Comparison of ENCODE assay signal across 10 cellular contexts in the genomic region with DNA sequence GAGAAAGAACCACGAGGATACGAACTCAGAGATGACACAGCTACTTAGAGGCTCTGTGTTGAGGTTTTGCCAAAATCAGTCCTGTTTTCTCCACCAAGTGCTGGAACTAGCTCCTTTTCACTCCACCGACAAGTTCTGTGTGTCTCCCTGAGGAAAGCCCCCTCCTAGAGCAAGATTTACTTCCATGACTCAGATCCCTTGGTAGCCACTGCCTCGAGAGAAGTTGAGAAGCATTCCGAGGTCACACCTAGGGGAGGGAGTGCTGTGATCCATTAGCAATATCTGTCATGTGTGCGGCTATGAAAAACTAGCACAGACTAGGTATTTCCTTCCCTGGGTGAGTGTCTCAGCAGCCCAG. TPM values are rescaled to one million over a fixed set of nuclear protein-coding genes. Genes with fewer than 3 reads are reported as not detected.
DNase-seq lines count a peak whose midpoint lies in the region; ATAC-seq and TF ChIP-seq lines count a peak whose summit lies in the region.
"Had no signal": no experiment of that assay in that cellular context is flagged by ENCODE, and none has a peak within 500 bp of the region (broad histone marks: within the 10 kb centered on the region; RNA-seq: fewer than 3 reads in every experiment).

No MANE protein-coding gene starts in this region.

- no peak overlapping the region for H4K5ac ChIP-seq in H9 (ENCODE audit: insufficient read length, low read depth, low read length)

- no peak for ATAC-seq in HG02678 (IDR thresholded peaks at IDR 0.05; ENCODE audit: unreplicated experiment)

- H2AFZ ChIP-seq in H9 (ENCODE audit: low read length) (no peak overlapping the region), mesenchymal stem cell (ENCODE audit: low read depth, low read length) (no peak overlapping the region)

- H4K91ac ChIP-seq in H9 (ENCODE audit: insufficient read length, low read depth, low read length), result no peak overlapping the region
- H4K91ac ChIP-seq in mesenchymal stem cell (ENCODE audit: low read length), result no peak overlapping the region

- H3K4me1 ChIP-seq in H9 (ENCODE audit: insufficient read depth, low read length) (no peaks in the 10 kb centered on the region), mesenchymal stem cell (ENCODE audit: control insufficient read depth, insufficient read depth, low read depth, low read length) (peaks cover 8% of the 10 kb centered on the region)
- H3K4me1 ChIP-seq: uterus had no signal

- H3K23me2 ChIP-seq in H9 (ENCODE audit: insufficient read length, low read depth, low read length, poor library complexity, severe bottlenecking), result no peaks in the 10 kb centered on the region

- H3K27ac ChIP-seq in H9 (ENCODE audit: insufficient read length, low read depth, low read length), result no peak overlapping the region
- H3K27ac ChIP-seq in mesenchymal stem cell (ENCODE audit: low read length, poor library complexity, severe bottlenecking), result no peak overlapping the region
- H3K27ac ChIP-seq: uterus had no signal

- H2BK12ac ChIP-seq in H9 (ENCODE audit: insufficient read length, low read depth, low read length), result no peak overlapping the region
- no peak overlapping the region for H2BK12ac ChIP-seq in mesenchymal stem cell (ENCODE audit: low read length in 2 of 2)

- DNase-seq in AG08395 (ENCODE audit: low spot score), result peak; percentile 81
- DNase-seq in H9, result peak; percentile 12
- DNase-seq in amniotic epithelial cell (ENCODE audit: low read depth), result peak; percentile 69
- peak; percentile 51 for DNase-seq in mesenchymal stem cell
- DNase-seq in C1 segment of cervical spinal cord (lab: John Stamatoyannopoulos, UW), result no peak
- no peak for DNase-seq in stimulated activated CD4-positive, alpha-beta T cell treated with anti-CD3 and anti-CD28 coated beads, Interleukin-12 subunit alpha, Interleukin-12 subunit beta, amount 100 ng/mL, for 4 hours
- DNase-seq in NCI-H1105 treated with DMSO at 0.1 percent for 48 hours (lab: John Stamatoyannopoulos, UW), result no peak
- DNase-seq: NCI-H2171 treated with DMSO at 0.1 percent for 48 hours had no signal

- H2AK5ac ChIP-seq in H9 (ENCODE audit: insufficient read length, low read length), result no peak overlapping the region
- no peak overlapping the region for H2AK5ac ChIP-seq in mesenchymal stem cell (ENCODE audit: low read length, severe bottlenecking)

- H3K27me3 ChIP-seq in H9 (ENCODE audit: insufficient read depth, low read length), result no peaks in the 10 kb centered on the region
- H3K27me3 ChIP-seq in mesenchymal stem cell (ENCODE audit: control insufficient read depth in 1 of 2, insufficient read depth in 1 of 2, low read length in 2 of 2), result no peaks in the 10 kb centered on the region
- H3K27me3 ChIP-seq: uterus had no signal

- H3K9ac ChIP-seq in H9 (ENCODE audit: extremely low read depth, insufficient read length, low read length), result no peak overlapping the region
- peak overlapping the region; percentile 76 for H3K9ac ChIP-seq in mesenchymal stem cell (ENCODE audit: low read length)

- no peaks in the 10 kb centered on the region for H3K79me2 ChIP-seq in H9 (ENCODE audit: insufficient read depth, low read length)

- H3K27me3 Mint-ChIP-seq in H9 (ENCODE audit: low read depth), result peaks cover 2% of the 10 kb centered on the region; the same call in 1 of the 2 replicates

- H2BK15ac ChIP-seq in H9 (ENCODE audit: low read depth, low read length), result no peak overlapping the region
- no peak overlapping the region for H2BK15ac ChIP-seq in mesenchymal stem cell (ENCODE audit: low read depth, poor library complexity, severe bottlenecking)

- H3K4me2 ChIP-seq in H9 (ENCODE audit: insufficient read depth, insufficient read length, low read length) (no peak overlapping the region), mesenchymal stem cell (ENCODE audit: low read length, poor library complexity, severe bottlenecking) (no peak overlapping the region)

- H3K36me3 Mint-ChIP-seq in H9 (ENCODE audit: insufficient read depth in 1 of 3, low read depth in 3 of 3), result no peaks in the 10 kb centered on the region; a peak in 1 of 7 replicates

- H3K36me3 ChIP-seq in mesenchymal stem cell (ENCODE audit: control insufficient read depth in 1 of 2, insufficient read depth in 2 of 2, low read depth in 1 of 2, low read length in 2 of 2), result no peaks in the 10 kb centered on the region
- H3K36me3 ChIP-seq: uterus had no signal

- H3K14ac ChIP-seq in H9 (ENCODE audit: insufficient read depth, low read length) (no peak overlapping the region), mesenchymal stem cell (ENCODE audit: low read length in 2 of 2) (no peak overlapping the region)

- no peak overlapping the region for H3K18ac ChIP-seq in H9 (ENCODE audit: insufficient read length, low read depth, low read length)
- H3K18ac ChIP-seq in mesenchymal stem cell (ENCODE audit: low read depth in 1 of 2, low read length in 2 of 2), result no peak overlapping the region

- H3K79me1 ChIP-seq in H9 (ENCODE audit: insufficient read depth, low read depth, low read length, poor library complexity, severe bottlenecking), result no peaks in the 10 kb centered on the region
- H3K79me1 ChIP-seq in mesenchymal stem cell (replicated peaks; ENCODE audit: low read length, poor library complexity, severe bottlenecking), result no peaks in the 10 kb centered on the region

- no peak for TF ChIP-seq CTCF in H9 (conservative IDR thresholded peaks at IDR 0.05)

- H2BK120ac ChIP-seq in H9 (ENCODE audit: low read depth, low read length, poor library complexity, severe bottlenecking) (no peak overlapping the region), mesenchymal stem cell (ENCODE audit: low read depth, low read length) (no peak overlapping the region)

- H3T11ph ChIP-seq in H9 (ENCODE audit: low read length), result no peak overlapping the region

- no peak overlapping the region for H3K4ac ChIP-seq in H9 (ENCODE audit: low read depth, low read length)
- H3K4ac ChIP-seq in mesenchymal stem cell (ENCODE audit: low read depth in 1 of 2, low read length in 2 of 2), result no peak overlapping the region

- no peak overlapping the region for H3K23ac ChIP-seq in H9 (ENCODE audit: insufficient read length, low read depth, low read length)
- no peak overlapping the region for H3K23ac ChIP-seq in mesenchymal stem cell (ENCODE audit: low read length in 2 of 2)

- no CpG with 5 or more reads among the region's 6 CpGs for WGBS in H9 (ENCODE audit: extremely low coverage, insufficient read length, low lambda C conversion rate)
- WGBS in mesenchymal stem cell, result 37% methylated on average over 6 of the region's 6 CpGs

- H2BK20ac ChIP-seq in H9 (ENCODE audit: low read depth, low read length, poor library complexity, severe bottlenecking), result no peak overlapping the region

- no peaks in the 10 kb centered on the region for H3K9me3 Mint-ChIP-seq in H9

- no peak overlapping the region for H2BK5ac ChIP-seq in H9 (ENCODE audit: insufficient read length, low read length)
- no peak overlapping the region for H2BK5ac ChIP-seq in mesenchymal stem cell (ENCODE audit: low read depth, low read length, poor library complexity, severe bottlenecking)

- H3K4me3 ChIP-seq in mesenchymal stem cell (ENCODE audit: insufficient read depth in 1 of 2, low read depth in 1 of 2, low read length in 2 of 2), result peak overlapping the region in 1 of 2 experiments; percentile 45
- H3K4me3 ChIP-seq: uterus had no signal

- H4K8ac ChIP-seq in H9 (replicated peaks; ENCODE audit: insufficient read length, low read depth, low read length), result no peak overlapping the region
- H4K8ac ChIP-seq in mesenchymal stem cell (ENCODE audit: low read length), result no peak overlapping the region

- no peak overlapping the region for H3K4me3 Mint-ChIP-seq in H9

- H3K9me3 ChIP-seq in H9 (ENCODE audit: control insufficient read depth, low read depth, low read length), result no peaks in the 10 kb centered on the region
- H3K9me3 ChIP-seq in mesenchymal stem cell (ENCODE audit: control insufficient read depth, low read length), result no peaks in the 10 kb centered on the region
- H3K9me3 ChIP-seq: uterus had no signal

- no peak overlapping the region for H3K27ac Mint-ChIP-seq in H9

- H3K4me1 Mint-ChIP-seq in H9, result no peaks in the 10 kb centered on the region

- no peak overlapping the region for H3K56ac ChIP-seq in H9 (ENCODE audit: insufficient read length, low read depth, low read length)

- H4K20me1 ChIP-seq in H9 (ENCODE audit: control insufficient read depth, insufficient read depth, insufficient read length), result no peaks in the 10 kb centered on the region

RNA-seq across cellular contexts. Expression of a gene that starts 30.6 kb away (rescaled TPM):
- total RNA-seq in H9 (2021), result 0.07 and 0.11 TPM in 2 replicates
- polyA plus RNA-seq in mesenchymal stem cell (2013, experiment 1 of 2), result 1.6 TPM
- 1.6 TPM for polyA plus RNA-seq in mesenchymal stem cell (2013, experiment 2 of 2)

Comparison
In these comparisons a context has a peak if more than half of its experiments do, and no peak if none do; other contexts are left out.
1. DNase-seq: peak in AG08395 (single experiment), H9 (single experiment), amniotic epithelial cell (single experiment) and mesenchymal stem cell (single experiment); none in C1 segment of cervical spinal cord (0 of 14), stimulated activated CD4-positive, alpha-beta T cell treated with anti-CD3 and anti-CD28 coated beads, Interleukin-12 subunit alpha, Interleukin-12 subunit beta, amount 100 ng/mL, for 4 hours (single experiment) and NCI-H1105 treated with DMSO at 0.1 percent for 48 hours (single experiment).